10 cellular contexts compared by ENCODE assay signal in the genomic region with DNA sequence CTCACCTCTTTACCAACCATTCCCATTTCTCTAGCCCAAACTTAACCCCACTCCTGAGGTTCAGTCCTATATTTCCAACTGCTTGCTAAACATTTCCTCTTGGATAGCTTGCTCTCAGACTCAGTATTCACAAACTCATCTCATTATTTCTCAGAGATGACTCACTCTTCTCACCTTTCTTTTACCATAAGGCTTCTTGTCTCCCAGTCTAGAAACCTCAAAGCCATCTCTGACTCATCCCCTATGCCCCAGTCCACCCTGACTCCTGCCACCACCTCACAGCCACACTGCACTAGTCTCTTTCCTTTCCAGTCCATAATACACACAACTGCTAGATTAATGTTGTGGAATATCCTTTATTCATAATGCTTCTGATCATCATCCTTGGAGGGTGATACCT. TPM values are rescaled to one million over a fixed set of nuclear protein-coding genes. Genes with fewer than 3 reads are reported as not detected.
DNase-seq lines count a peak whose midpoint lies in the region; ATAC-seq, FAIRE-seq and TF ChIP-seq lines count a peak whose summit lies in the region.
"Had no signal": no experiment of that assay in that cellular context is flagged by ENCODE, and none has a peak within 500 bp of the region (broad histone marks: within the 10 kb centered on the region; RNA-seq: fewer than 3 reads in every experiment).

No MANE protein-coding gene starts in this region.

- no peak for TF ChIP-seq POLR2A in thyroid gland (IDR thresholded peaks at IDR 0.05)

- TF ChIP-seq CTCF in Calu3 (IDR thresholded peaks at IDR 0.05; ENCODE audit: unreplicated experiment) (no peak), astrocyte (IDR thresholded peaks at IDR 0.05; ENCODE audit: insufficient read depth, low read depth, low read length) (no peak), GM13976 (IDR thresholded peaks at IDR 0.05; ENCODE audit: borderline replicate concordance, control extremely low read depth, extremely low read depth, insufficient read depth, missing control alignments) (no peak), thyroid gland (IDR thresholded peaks at IDR 0.05) (no peak)

- H3K9ac ChIP-seq in astrocyte (ENCODE audit: low read length): no peak overlapping the region

- H3K27me3 ChIP-seq in astrocyte (ENCODE audit: insufficient read depth, low read length): no peaks in the 10 kb centered on the region
- no peaks in the 10 kb centered on the region for H3K27me3 ChIP-seq in SJCRH30
- H3K27me3 ChIP-seq in thyroid gland: no peaks in the 10 kb centered on the region

- peak; percentile 16 for DNase-seq in Calu3
- DNase-seq in astrocyte (ENCODE audit: low read depth): peak; percentile 49
- no peak for DNase-seq in GM13976 (ENCODE audit: low spot score)
- DNase-seq in SJCRH30: no peak
- no peak for DNase-seq in thyroid gland
- DNase-seq in midbrain (lab: John Stamatoyannopoulos, UW): no peak
- DNase-seq: caudate nucleus, DMS79 treated with DMSO at 0.1 percent for 48 hours had no signal

- ATAC-seq in GM21367 (IDR thresholded peaks at IDR 0.05; ENCODE audit: unreplicated experiment): peak; percentile 81
- peak; percentile 75 for ATAC-seq in HG03354 (IDR thresholded peaks at IDR 0.05; ENCODE audit: poor library complexity, severe bottlenecking, unreplicated experiment)

- BruUV-seq in Calu3 (replicated peaks; lab: Mats Ljungman, UMichigan): no TSS peak

- intact Hi-C loops in Calu3 (cut with micrococcal nuclease; ENCODE audit: unreplicated experiment): no loop called here
- intact Hi-C loops in thyroid gland (cut with DNase I): no loop called here

- FAIRE-seq in astrocyte (lab: Jason Lieb, UNC): peak; percentile 81

- H3K4me3 ChIP-seq in astrocyte (ENCODE audit: insufficient read depth, low read depth, low read length) (no peak overlapping the region), SJCRH30 (no peak overlapping the region), thyroid gland (replicated peaks in 1 of 3) (no peak overlapping the region)

- no peak overlapping the region for H2AFZ ChIP-seq in astrocyte (ENCODE audit: low read depth, low read length)

- H3K4me3 Mint-ChIP-seq in Calu3 (ENCODE audit: low read depth, unreplicated experiment) (no peak overlapping the region), astrocyte (ENCODE audit: unreplicated experiment) (no peak overlapping the region)

- CTCF ChIA-PET in Calu3 (lab: Charles Lee): interaction anchor here (0.9 kb wide), 1 partner anchor 88 kb away, joined by 3 read pairs; no protein-coding TSS in a partner anchor

- H3K27ac Mint-ChIP-seq in Calu3 (ENCODE audit: unreplicated experiment) (no peak overlapping the region), astrocyte (ENCODE audit: unreplicated experiment) (no peak overlapping the region)

- H3K36me3 Mint-ChIP-seq in Calu3 (ENCODE audit: insufficient read depth, unreplicated experiment) (peaks cover 4% of the 10 kb centered on the region), astrocyte (ENCODE audit: low read depth, unreplicated experiment) (peaks cover 1% of the 10 kb centered on the region)

- no peaks in the 10 kb centered on the region for H3K36me3 ChIP-seq in astrocyte (ENCODE audit: insufficient read depth, low read length)
- no peaks in the 10 kb centered on the region for H3K36me3 ChIP-seq in SJCRH30
- no peaks in the 10 kb centered on the region for H3K36me3 ChIP-seq in thyroid gland

- H4K20me1 ChIP-seq in astrocyte (ENCODE audit: insufficient read depth, low read length): no peaks in the 10 kb centered on the region

- in situ Hi-C loops in GM13976 (cut with MboI; ENCODE audit: low sequenced_read_pairs, unreplicated experiment): no loop called here

- H3K27ac ChIP-seq in astrocyte (ENCODE audit: low read depth, low read length) (no peak overlapping the region), SJCRH30 (no peak overlapping the region), thyroid gland (no peak overlapping the region)

- H3K27me3 Mint-ChIP-seq in Calu3 (ENCODE audit: unreplicated experiment) (peaks cover 43% of the 10 kb centered on the region), astrocyte (ENCODE audit: low read depth, unreplicated experiment) (peaks cover 11% of the 10 kb centered on the region)

- H3K9me3 ChIP-seq in astrocyte (ENCODE audit: insufficient read depth, low read depth, low read length): no peaks in the 10 kb centered on the region
- no peaks in the 10 kb centered on the region for H3K9me3 ChIP-seq in SJCRH30 (replicated peaks)
- H3K9me3 ChIP-seq in thyroid gland: no peaks in the 10 kb centered on the region

- no peaks in the 10 kb centered on the region for H3K79me2 ChIP-seq in astrocyte (ENCODE audit: insufficient read depth, low read length)

- H3K4me1 Mint-ChIP-seq in Calu3 (ENCODE audit: low read depth, unreplicated experiment) (no peaks in the 10 kb centered on the region), astrocyte (ENCODE audit: low read depth, unreplicated experiment) (peaks cover 6% of the 10 kb centered on the region)

- H3K4me2 ChIP-seq in astrocyte (ENCODE audit: low read length): no peak overlapping the region

- H3K9me3 Mint-ChIP-seq in Calu3 (ENCODE audit: low read depth, unreplicated experiment) (no peaks in the 10 kb centered on the region), astrocyte (ENCODE audit: unreplicated experiment) (no peaks in the 10 kb centered on the region)

- H3K4me1 ChIP-seq in astrocyte (ENCODE audit: insufficient read depth, low read length) (no peaks in the 10 kb centered on the region), SJCRH30 (no peaks in the 10 kb centered on the region), thyroid gland (no peaks in the 10 kb centered on the region)

RNA-seq across cellular contexts. Expression of gene FRMPD3, which starts 4.8 kb away (rescaled TPM):
- total RNA-seq in Calu3 (2022): 0.99 and 1.0 TPM in 2 replicates
- total RNA-seq in astrocyte: 2.3 and 2.8 TPM in 2 replicates
- 0.04 TPM in 1 of 2 replicates, not detected in the other for total RNA-seq in SJCRH30 (2014; rRNA removed; shearing (Covaris generic))
- total RNA-seq in thyroid gland: 10 to 100 TPM in 1 of 4 donors, 1 to 10 TPM in 3; 6.8 to 12.1 (median 8.2) TPM

Comparison
In these comparisons a context has a peak if more than half of its experiments do, and no peak if none do; other contexts are left out.
1. DNase-seq: peak in Calu3 (single experiment) and astrocyte (single experiment); none in GM13976 (single experiment), SJCRH30 (0 of 2), thyroid gland (0 of 2) and midbrain (single experiment).